ENCODE assay signal across 16 cellular contexts in genomic region chr4:38077791-38078489, GRCh38.
DNase-seq lines count a peak whose midpoint lies in the region; ATAC-seq and FAIRE-seq lines count a peak whose summit lies in the region.
"Had no signal": no experiment of that assay in that cellular context is flagged by ENCODE, and none has a peak within 500 bp of the region (broad histone marks: within the 10 kb centered on the region; RNA-seq: fewer than 3 reads in every experiment).

No MANE protein-coding gene starts in this region.

- H3K27ac Mint-ChIP-seq in stimulated activated naive CD8-positive, alpha-beta T cell treated with anti-CD3 and anti-CD28 coated beads, Interleukin-15, amount 100 ng/mL, for 72 hours: peak overlapping the region; percentile 38 to 90
- H3K27ac Mint-ChIP-seq in dendritic cell treated with granulocyte-macrophage colony-stimulating factor and Interleukin-4, amounts not matched to agents 40 ng/mL and 50 ng/mL, for 4 days: peak overlapping the region; percentile 91

- no peak overlapping the region for H4K91ac ChIP-seq in trophoblast cell (ENCODE audit: low read depth, low read length)

- H3K4me2 ChIP-seq in trophoblast cell (ENCODE audit: low read length): no peak overlapping the region

- H2AFZ ChIP-seq in trophoblast cell (ENCODE audit: insufficient read depth, low read length, poor library complexity): no peak overlapping the region

- no peak overlapping the region for H3K14ac ChIP-seq in trophoblast cell (ENCODE audit: low read length)

- intact Hi-C loops in dendritic cell treated with granulocyte-macrophage colony-stimulating factor and Interleukin-4, amounts not matched to agents 40 ng/mL and 50 ng/mL, for 4 days (cut with micrococcal nuclease): loop anchor here (5.0 to 10.0 kb wide), 3 partner anchors 84 to 237 kb away; no protein-coding TSS in a partner anchor

- H2AK5ac ChIP-seq in trophoblast cell (ENCODE audit: low read length): no peak overlapping the region

- no peak overlapping the region for H2BK120ac ChIP-seq in trophoblast cell (ENCODE audit: insufficient read depth, low read length, poor library complexity)

- H3K9me3 ChIP-seq in trophoblast cell (ENCODE audit: insufficient read depth, low read depth, low read length): peaks cover 2% of the 10 kb centered on the region
- H3K9me3 ChIP-seq: suprapubic skin had no signal

- no peak overlapping the region for H2BK5ac ChIP-seq in trophoblast cell (ENCODE audit: low read depth, low read length, poor library complexity)

- FAIRE-seq in RCC 7860 (lab: Jason Lieb, UNC): no peak

- no peaks in the 10 kb centered on the region for H3K27me3 ChIP-seq in trophoblast cell (ENCODE audit: insufficient read depth, low read length)
- H3K27me3 ChIP-seq: suprapubic skin had no signal

- H3K23ac ChIP-seq in trophoblast cell (ENCODE audit: low read length): peak overlapping the region; percentile 16

- H3K27ac ChIP-seq in trophoblast cell (ENCODE audit: low read depth, low read length): no peak overlapping the region

- no CpG with 5 or more reads among the region's 12 CpGs for WGBS in trophoblast cell (ENCODE audit: extremely low coverage, insufficient coverage, insufficient read length)

- H3K9me3 Mint-ChIP-seq in stimulated activated naive CD8-positive, alpha-beta T cell treated with anti-CD3 and anti-CD28 coated beads, Interleukin-15, amount 100 ng/mL, for 72 hours: no peaks in the 10 kb centered on the region
- H3K9me3 Mint-ChIP-seq in dendritic cell treated with granulocyte-macrophage colony-stimulating factor and Interleukin-4, amounts not matched to agents 40 ng/mL and 50 ng/mL, for 4 days: no peaks in the 10 kb centered on the region

- no peak for DNase-seq in stimulated activated naive CD8-positive, alpha-beta T cell treated with anti-CD3 and anti-CD28 coated beads, Interleukin-15, amount 100 ng/mL, for 72 hours
- no peak for DNase-seq in stimulated activated naive CD8-positive, alpha-beta T cell treated with anti-CD3 and anti-CD28 coated beads, Interleukin-15, Interleukin-2, amounts not matched to agents 100 U/mL and 50 U/mL, for 24 hours
- DNase-seq in trophoblast cell (no peak), activated gamma-delta T cell (lab: John Stamatoyannopoulos, UW) (no peak), RCC 7860 (ENCODE audit: low spot score) (no peak)
- DNase-seq in stimulated activated naive CD4-positive, alpha-beta T cell (lab: John Stamatoyannopoulos, UW): no peak
- DNase-seq: activated CD4-positive, alpha-beta T cell treated with anti-CD3 and anti-CD28 coated beads for 1 hour; DMS 273 treated with DMSO at 0.1 percent for 48 hours; NCI-H2081; NCI-H774; posterior cingulate gyrus; stimulated activated CD4-positive, alpha-beta T cell treated with anti-CD3 and anti-CD28 coated beads, Interleukin-15, amount 100 ng/mL, for 24 hours had no signal

- peaks cover 8 to 13% of the 10 kb centered on the region in 2 experiments for H3K4me1 ChIP-seq in trophoblast cell (ENCODE audit: control insufficient read depth in 1 of 2, insufficient read depth in 2 of 2, low read length in 2 of 2)

- no peak overlapping the region for H4K8ac ChIP-seq in trophoblast cell (ENCODE audit: low read depth, low read length)

- ATAC-seq in stimulated activated naive CD8-positive, alpha-beta T cell treated with anti-CD3 and anti-CD28 coated beads, Interleukin-15, amount 100 ng/mL, for 72 hours: no peak
- no peak for ATAC-seq in stimulated activated naive CD8-positive, alpha-beta T cell treated with anti-CD3 and anti-CD28 coated beads, Interleukin-15, Interleukin-2, amounts not matched to agents 100 U/mL and 50 U/mL, for 24 hours
- ATAC-seq in HG03159 (IDR thresholded peaks at IDR 0.05; ENCODE audit: unreplicated experiment): no peak
- ATAC-seq: esophagus mucosa had no signal

- H3K4me1 Mint-ChIP-seq in stimulated activated naive CD8-positive, alpha-beta T cell treated with anti-CD3 and anti-CD28 coated beads, Interleukin-15, amount 100 ng/mL, for 72 hours: peaks cover 27% of the 10 kb centered on the region
- peaks cover 95% of the 10 kb centered on the region for H3K4me1 Mint-ChIP-seq in dendritic cell treated with granulocyte-macrophage colony-stimulating factor and Interleukin-4, amounts not matched to agents 40 ng/mL and 50 ng/mL, for 4 days (ENCODE audit: low read depth)

- H3K4me3 Mint-ChIP-seq in stimulated activated naive CD8-positive, alpha-beta T cell treated with anti-CD3 and anti-CD28 coated beads, Interleukin-15, amount 100 ng/mL, for 72 hours: no peak overlapping the region
- no peak overlapping the region for H3K4me3 Mint-ChIP-seq in dendritic cell treated with granulocyte-macrophage colony-stimulating factor and Interleukin-4, amounts not matched to agents 40 ng/mL and 50 ng/mL, for 4 days

- peaks cover 64% of the 10 kb centered on the region for H3K36me3 Mint-ChIP-seq in dendritic cell treated with granulocyte-macrophage colony-stimulating factor and Interleukin-4, amounts not matched to agents 40 ng/mL and 50 ng/mL, for 4 days (ENCODE audit: low read depth)

- H3K4ac ChIP-seq in trophoblast cell (ENCODE audit: low read depth, low read length): peak overlapping the region; percentile 42

- no peaks in the 10 kb centered on the region for H3K27me3 Mint-ChIP-seq in stimulated activated naive CD8-positive, alpha-beta T cell treated with anti-CD3 and anti-CD28 coated beads, Interleukin-15, amount 100 ng/mL, for 72 hours
- H3K27me3 Mint-ChIP-seq in dendritic cell treated with granulocyte-macrophage colony-stimulating factor and Interleukin-4, amounts not matched to agents 40 ng/mL and 50 ng/mL, for 4 days: no peaks in the 10 kb centered on the region

- no peak overlapping the region for H3K4me3 ChIP-seq in trophoblast cell (ENCODE audit: low read depth, low read length)
- H3K4me3 ChIP-seq: suprapubic skin had no signal

- peaks cover 6% of the 10 kb centered on the region for H3K79me1 ChIP-seq in trophoblast cell (ENCODE audit: low read length)

- peaks cover 14 to 20% of the 10 kb centered on the region in 2 experiments for H3K36me3 ChIP-seq in trophoblast cell (ENCODE audit: control insufficient read depth in 1 of 2, insufficient read depth in 2 of 2, low read length in 2 of 2)
- H3K36me3 ChIP-seq: suprapubic skin had no signal

- no peak overlapping the region for H3K9ac ChIP-seq in trophoblast cell (ENCODE audit: low read length)

- H4K12ac ChIP-seq in trophoblast cell (ENCODE audit: low read depth, low read length): no peak overlapping the region

- peak overlapping the region; percentile 62 for H3K18ac ChIP-seq in trophoblast cell (ENCODE audit: low read length)

- H3K79me2 ChIP-seq in trophoblast cell (ENCODE audit: control insufficient read depth, insufficient read depth, low read length, poor library complexity): no peaks in the 10 kb centered on the region

- no peak overlapping the region for H2BK12ac ChIP-seq in trophoblast cell (ENCODE audit: low read length)
